ENCODE assay signal across 7 cellular contexts in the genomic region with DNA sequence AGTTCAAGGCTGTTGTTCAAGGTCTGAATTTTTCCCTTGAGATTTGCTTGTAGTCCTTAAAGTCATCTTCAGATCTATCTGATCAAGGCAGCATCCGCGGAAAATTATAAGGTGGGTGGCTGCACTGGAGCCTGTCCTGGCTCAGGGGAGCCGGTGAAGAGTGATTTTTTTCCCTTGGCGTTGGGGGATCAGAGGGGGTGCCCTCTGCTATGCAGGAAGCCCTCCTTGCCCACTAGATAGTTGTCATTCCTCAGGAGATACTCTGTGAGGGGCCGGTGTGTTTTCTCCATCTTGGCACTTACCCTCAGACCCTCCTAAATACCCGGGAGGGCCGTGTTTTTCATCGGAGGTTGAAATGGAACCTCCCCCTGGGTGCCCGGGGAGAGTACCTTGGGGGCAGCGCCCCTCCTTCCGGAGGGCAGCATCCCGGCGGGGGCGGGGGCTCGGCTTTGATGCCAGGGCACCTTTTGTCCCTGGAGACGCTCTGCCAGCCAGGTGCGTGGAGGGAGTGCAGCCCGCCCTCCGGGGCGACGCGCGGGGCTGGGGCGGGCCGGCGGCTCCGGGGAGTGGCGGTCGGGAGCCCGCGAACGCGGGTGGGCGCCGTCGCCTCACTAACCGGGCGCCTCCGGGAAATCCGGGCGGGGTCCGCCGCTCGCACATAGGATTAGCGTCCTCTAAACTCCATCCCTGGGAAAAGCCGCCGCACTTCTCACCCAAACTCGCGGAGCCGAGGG. TPM values are rescaled to one million over a fixed set of nuclear protein-coding genes. Genes with fewer than 3 reads are reported as not detected.
DNase-seq lines count a peak whose midpoint lies in the region; ATAC-seq and TF ChIP-seq lines count a peak whose summit lies in the region.
"Not testable (repeated sequence)": the region's sequence is repeated elsewhere in the genome, so short reads cannot be mapped to it uniquely, and the experiment has no call there.

No MANE protein-coding gene starts in this region.

- DNase-seq in NCI-H1105 treated with DMSO at 0.1 percent for 48 hours (lab: John Stamatoyannopoulos, UW): peak; percentile 23
- DNase-seq in activated CD4-positive, alpha-beta T cell treated with anti-CD3 and anti-CD28 coated beads, Interleukin-2, amount 50 U/mL, for 48 hours: peak; percentile 46
- DNase-seq in chondrocyte (ENCODE audit: low spot score): peak; percentile 56
- DNase-seq in kidney epithelial cell (ENCODE audit: low read depth): not testable (repeated sequence)

- H3K9me3 Mint-ChIP-seq in chondrocyte (ENCODE audit: low read depth): not testable (repeated sequence)

- not testable (repeated sequence) for H3K36me3 ChIP-seq in kidney epithelial cell (ENCODE audit: control insufficient read depth, insufficient read depth, low read length); skeletal muscle tissue (ENCODE audit: control insufficient read depth in 3 of 3, insufficient read depth in 3 of 3, low read length in 3 of 3)

- peaks cover 29% of the 10 kb centered on the region for H3K4me1 Mint-ChIP-seq in chondrocyte (ENCODE audit: low read depth)

- not testable (repeated sequence) for H3K9me3 ChIP-seq in skeletal muscle tissue (ENCODE audit: control insufficient read depth in 3 of 3, low read length in 3 of 3)

- peaks cover 5 to 12% (median 8%) of the 10 kb centered on the region in 3 donors for H3K4me1 ChIP-seq in skeletal muscle tissue (ENCODE audit: control insufficient read depth in 3 of 3, insufficient read depth in 3 of 3, low read length in 3 of 3)

- H3K27me3 Mint-ChIP-seq in chondrocyte (ENCODE audit: low read depth): not testable (repeated sequence)

- TF ChIP-seq CTCF in chondrocyte (IDR thresholded peaks at IDR 0.05); kidney epithelial cell (IDR thresholded peaks at IDR 0.05; ENCODE audit: insufficient read depth, low read length, poor library complexity, severe bottlenecking): not testable (repeated sequence)

- ATAC-seq in GM18502 (IDR thresholded peaks at IDR 0.05; ENCODE audit: poor library complexity, unreplicated experiment) (peak; percentile 21), HG02759 (IDR thresholded peaks at IDR 0.05; ENCODE audit: unreplicated experiment) (peak; percentile 14)

- H3K4me3 ChIP-seq in kidney epithelial cell (ENCODE audit: low read depth, low read length) (peak overlapping the region; percentile 65), skeletal muscle tissue (ENCODE audit: low read length in 3 of 3) (peak overlapping the region; percentile 54 to 66 (median 61))

- peak overlapping the region; percentile 89 for H3K27ac Mint-ChIP-seq in chondrocyte (ENCODE audit: unreplicated experiment)

- peak overlapping the region; percentile 83 for H3K27ac ChIP-seq in skeletal muscle tissue (ENCODE audit: low read depth, low read length)

- peak overlapping the region; percentile 83 for H3K4me3 Mint-ChIP-seq in chondrocyte (ENCODE audit: unreplicated experiment)

- not testable (repeated sequence) for H3K27me3 ChIP-seq in kidney epithelial cell (ENCODE audit: control insufficient read depth, insufficient read depth, low read length); skeletal muscle tissue (ENCODE audit: control insufficient read depth in 3 of 3, insufficient read depth in 3 of 3, low read length in 3 of 3)

- not testable (repeated sequence) for H3K36me3 Mint-ChIP-seq in chondrocyte (ENCODE audit: low read depth)

- peak overlapping the region; percentile 61 to 79 (median 67) for H3K9ac ChIP-seq in skeletal muscle tissue (ENCODE audit: low read depth in 1 of 3, low read length in 3 of 3)

RNA-seq across cellular contexts. Expression of a gene that starts 53.7 kb away (rescaled TPM):
- 26.3 to 35.4 TPM (median 26.3 TPM) in 3 replicates for total RNA-seq in chondrocyte
- total RNA-seq in kidney epithelial cell: 40.0 and 47.5 TPM in 2 replicates
- total RNA-seq in skeletal muscle tissue: 15.7 TPM
